8 cellular contexts compared by ENCODE assay signal in genomic region chr15:90002428-90002844, GRCh38. TPM values are rescaled to one million over a fixed set of nuclear protein-coding genes. Genes with fewer than 3 reads are reported as not detected.
A peak's percentile ranks its signal among the peaks of the same experiment; 100 is the strongest.
DNase-seq lines count a peak whose midpoint lies in the region; ATAC-seq and TF ChIP-seq lines count a peak whose summit lies in the region.

No MANE protein-coding gene starts in this region.

- H3K9me3 Mint-ChIP-seq in T-helper 1 cell treated with Interleukin-12 subunit alpha and Interleukin-12 subunit beta and Interleukin-4 antibody, amounts not matched to agents 30 μg/mL and 1 μg/mL, for 36 hours = no peaks in the 10 kb centered on the region

- DNase-seq in NCI-H524 (lab: John Stamatoyannopoulos, UW) (peak; percentile 7 to 51), NCI-H524 treated with DMSO at 0.1 percent for 48 hours (lab: John Stamatoyannopoulos, UW) (no peak), dedifferentiated amniotic fluid mesenchymal stem cell (ENCODE audit: extremely low spot score) (peak; percentile 21), lower leg skin (ENCODE audit: low spot score in 2 of 2) (peak in 1 of 2 donors; percentile 88), stomach (no peak)

- H3K27me3 Mint-ChIP-seq in T-helper 1 cell treated with Interleukin-12 subunit alpha and Interleukin-12 subunit beta and Interleukin-4 antibody, amounts not matched to agents 30 μg/mL and 1 μg/mL, for 36 hours (ENCODE audit: low read depth) = peaks cover 5% of the 10 kb centered on the region

- H3K9me3 ChIP-seq in stomach = no peaks in the 10 kb centered on the region

- ATAC-seq in HG03342 (IDR thresholded peaks at IDR 0.05; ENCODE audit: unreplicated experiment) (peak; percentile 29), GM18498 (IDR thresholded peaks at IDR 0.05; ENCODE audit: unreplicated experiment) (no peak)

- H3K4me3 ChIP-seq in lower leg skin (ENCODE audit: low read depth, poor library complexity, severe bottlenecking) (peak overlapping the region; percentile 25), stomach (peak overlapping the region; percentile 76 to 94 (median 86))

- H3K4me1 ChIP-seq in stomach = peaks cover 40 to 84% (median 69%) of the 10 kb centered on the region in 4 donors

- intact Hi-C loops in lower leg skin (cut with DNase I; ENCODE audit: low total_unique reads) (no loop called here), stomach (cut with DNase I; ENCODE audit: low total_unique reads) (loop anchor here (10.0 kb wide), 1 partner anchor 62 kb away; no protein-coding TSS in a partner anchor)

- no peak for TF ChIP-seq EP300 in stomach (IDR thresholded peaks at IDR 0.05)

- peaks cover 44% of the 10 kb centered on the region for H3K4me1 Mint-ChIP-seq in T-helper 1 cell treated with Interleukin-12 subunit alpha and Interleukin-12 subunit beta and Interleukin-4 antibody, amounts not matched to agents 30 μg/mL and 1 μg/mL, for 36 hours (ENCODE audit: low read depth)

- peak overlapping the region; percentile 69 to 96 (median 95) for H3K27ac ChIP-seq in stomach

- H3K4me3 Mint-ChIP-seq in T-helper 1 cell treated with Interleukin-12 subunit alpha and Interleukin-12 subunit beta and Interleukin-4 antibody, amounts not matched to agents 30 μg/mL and 1 μg/mL, for 36 hours = peak overlapping the region; percentile 84

- TF ChIP-seq POLR2A in lower leg skin (IDR thresholded peaks at IDR 0.05) (no peak), stomach (IDR thresholded peaks at IDR 0.05) (no peak)

- H3K36me3 ChIP-seq in stomach = no peaks in the 10 kb centered on the region

- TF ChIP-seq CTCF in lower leg skin (IDR thresholded peaks at IDR 0.05) = no peak
- TF ChIP-seq CTCF in stomach (IDR thresholded peaks at IDR 0.05) = no peak

- H3K27me3 ChIP-seq in stomach = no peaks in the 10 kb centered on the region

- H3K36me3 Mint-ChIP-seq in T-helper 1 cell treated with Interleukin-12 subunit alpha and Interleukin-12 subunit beta and Interleukin-4 antibody, amounts not matched to agents 30 μg/mL and 1 μg/mL, for 36 hours (ENCODE audit: low read depth) = peaks cover 11% of the 10 kb centered on the region

- WGBS in lower leg skin, 2 donors = 1 to 2% methylated on average over 26 to 27 of the region's 27 CpGs
- 1 to 4% (median 1%) methylated on average over 9 to 27 of the region's 27 CpGs for WGBS in stomach, 5 donors

- peak overlapping the region; percentile 77 for H3K27ac Mint-ChIP-seq in T-helper 1 cell treated with Interleukin-12 subunit alpha and Interleukin-12 subunit beta and Interleukin-4 antibody, amounts not matched to agents 30 μg/mL and 1 μg/mL, for 36 hours

RNA-seq across cellular contexts. Expression of gene ZNF710, which starts 1.3 kb away (rescaled TPM):
- total RNA-seq in lower leg skin = 10 to 100 TPM; 27.2 to 34.3 (median 32.4) TPM
- total RNA-seq in stomach = 10 to 100 TPM in 4 of 5 donors, 1 to 10 TPM in 1; 7.9 to 35.3 (median 15.2) TPM
- polyA plus RNA-seq in stomach = 10 to 100 TPM; 15.6 to 21.1 (median 16.6) TPM

Comparison
In these comparisons a context has a peak if more than half of its experiments do, and no peak if none do; other contexts are left out.
1. DNase-seq: peak in NCI-H524 (2 of 2) and dedifferentiated amniotic fluid mesenchymal stem cell (single experiment); none in NCI-H524 treated with DMSO at 0.1 percent for 48 hours (single experiment) and stomach (single experiment).